Comparison of ENCODE assay signal across 26 cellular contexts in the genomic region with DNA sequence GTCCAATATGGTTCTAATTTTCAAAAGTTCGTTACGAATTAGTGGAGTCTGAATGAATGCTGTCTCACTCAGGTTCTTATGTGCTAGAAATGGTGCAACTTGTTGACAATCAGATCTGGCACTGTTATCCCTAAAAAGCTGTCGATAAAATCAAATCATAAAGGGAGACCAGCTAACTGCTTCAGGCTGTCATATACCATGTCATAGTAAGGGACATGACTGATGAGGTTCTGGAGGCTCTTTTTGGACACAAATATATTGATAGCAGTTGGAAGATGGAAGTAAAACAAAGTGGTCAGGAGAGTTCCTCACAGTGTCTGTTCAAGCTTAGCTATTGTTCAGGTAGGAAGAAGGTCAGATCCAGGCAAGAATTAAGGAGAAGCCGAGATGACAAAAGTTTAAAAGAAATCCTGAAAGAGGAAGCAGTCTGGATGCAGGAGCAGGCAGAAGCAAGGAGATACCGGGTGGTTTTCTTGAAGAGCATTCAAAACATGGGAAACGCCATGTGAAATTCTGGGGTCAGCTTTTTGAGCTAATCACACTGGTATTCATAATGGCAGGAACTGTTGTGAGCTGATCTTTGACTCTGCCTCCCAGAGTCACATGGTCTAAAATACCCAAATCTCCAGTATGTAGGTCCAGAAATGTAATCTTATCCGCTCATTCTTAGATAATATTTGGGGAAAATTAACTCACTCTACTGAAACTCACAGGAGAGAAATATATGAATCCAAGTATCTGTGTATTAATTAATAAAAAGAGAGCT. TPM values are rescaled to one million over a fixed set of nuclear protein-coding genes. Genes with fewer than 3 reads are reported as not detected.
DNase-seq lines count a peak whose midpoint lies in the region; FAIRE-seq and TF ChIP-seq lines count a peak whose summit lies in the region.
"Had no signal": no experiment of that assay in that cellular context is flagged by ENCODE, and none has a peak within 500 bp of the region (broad histone marks: within the 10 kb centered on the region; RNA-seq: fewer than 3 reads in every experiment).

No MANE protein-coding gene starts in this region.

- TF ChIP-seq POLR2A in endothelial cell of umbilical vein (IDR thresholded peaks at IDR 0.05; ENCODE audit: low read depth, low read length) = peak; percentile 18

- H3K27ac ChIP-seq in H9 (ENCODE audit: insufficient read length, low read depth, low read length) = no peak overlapping the region
- no peak overlapping the region for H3K27ac ChIP-seq in OCI-LY3 (ENCODE audit: low read length)
- H3K27ac ChIP-seq in endothelial cell of umbilical vein (ENCODE audit: insufficient read depth, low read depth, low read length) = peak overlapping the region; percentile 93
- H3K27ac ChIP-seq in neuronal stem cell (replicated peaks; ENCODE audit: low read length) = no peak overlapping the region
- H3K27ac ChIP-seq: A549; BLaER1 treated with 17β-estradiol and CSF1 and Interleukin-3, amounts not matched to agents 10 nM and 100 nM; GM23248; KMS-11; RWPE1 had no signal

- H2BK15ac ChIP-seq in H9 (ENCODE audit: low read depth, low read length) (no peak overlapping the region), neuronal stem cell (ENCODE audit: low read length) (no peak overlapping the region)

- peak; percentile 44 for FAIRE-seq in endothelial cell of umbilical vein (lab: Jason Lieb, UNC)
- FAIRE-seq: A549, D721Med, GM18507 had no signal

- H2AFZ ChIP-seq in H9 (ENCODE audit: low read length) (peak overlapping the region; percentile 68), OCI-LY3 (ENCODE audit: low read depth, low read length) (peak overlapping the region; percentile 33), endothelial cell of umbilical vein (ENCODE audit: low read depth, low read length) (peak overlapping the region; percentile 59), neuronal stem cell (ENCODE audit: low read length) (peak overlapping the region; percentile 43)
- H2AFZ ChIP-seq: GM23248 had no signal

- H3K4me1 ChIP-seq in H9 (ENCODE audit: insufficient read depth, low read length) (peaks cover 5% of the 10 kb centered on the region; the same call in 1 of the 2 replicates), OCI-LY3 (ENCODE audit: low read length) (no peaks in the 10 kb centered on the region), endothelial cell of umbilical vein (ENCODE audit: control insufficient read depth, extremely low read depth, insufficient read depth, low read length) (peaks cover 56% of the 10 kb centered on the region), neuronal stem cell (ENCODE audit: control insufficient read depth in 2 of 2, insufficient read depth in 1 of 2, low read depth in 1 of 2, low read length in 2 of 2) (peaks cover 0 to 2% of the 10 kb centered on the region in 2 donors), HAP-1 (peaks cover 6% of the 10 kb centered on the region)
- H3K4me1 ChIP-seq: BLaER1 treated with 17β-estradiol and CSF1 and Interleukin-3, amounts not matched to agents 10 nM and 100 nM had no signal

- peaks cover 0 to 3% (median 0%) of the 10 kb centered on the region in 3 experiments; a peak in 2 of 7 replicates for H3K36me3 Mint-ChIP-seq in H9 (ENCODE audit: insufficient read depth in 1 of 3, low read depth in 3 of 3)

- H3K79me2 ChIP-seq in H9 (ENCODE audit: insufficient read depth, low read length) = no peaks in the 10 kb centered on the region
- H3K79me2 ChIP-seq in OCI-LY3 (ENCODE audit: low read length) = no peaks in the 10 kb centered on the region
- no peaks in the 10 kb centered on the region for H3K79me2 ChIP-seq in endothelial cell of umbilical vein (ENCODE audit: control insufficient read depth, insufficient read depth, low read length)

- no peaks in the 10 kb centered on the region for H3K23me2 ChIP-seq in H9 (ENCODE audit: insufficient read length, low read depth, low read length, poor library complexity, severe bottlenecking)

- H3K27me3 ChIP-seq in H9 (ENCODE audit: insufficient read depth, low read length) (no peaks in the 10 kb centered on the region), OCI-LY3 (ENCODE audit: low read depth, low read length) (no peaks in the 10 kb centered on the region), endothelial cell of umbilical vein (ENCODE audit: control insufficient read depth in 2 of 2, insufficient read depth in 2 of 2, low read length in 2 of 2) (no peaks in the 10 kb centered on the region), neuronal stem cell (ENCODE audit: control insufficient read depth in 3 of 3, insufficient read depth in 3 of 3, low read depth in 1 of 3, low read length in 3 of 3) (no peaks in the 10 kb centered on the region), HAP-1 (ENCODE audit: low read depth) (no peaks in the 10 kb centered on the region)
- H3K27me3 ChIP-seq: BLaER1 treated with 17β-estradiol and CSF1 and Interleukin-3, amounts not matched to agents 10 nM and 100 nM had no signal

- H2BK120ac ChIP-seq in H9 (ENCODE audit: low read depth, low read length, poor library complexity, severe bottlenecking) (no peak overlapping the region), neuronal stem cell (ENCODE audit: low read depth, low read length) (no peak overlapping the region)

- peaks cover 0 to 4% of the 10 kb centered on the region in 2 experiments; a peak in 3 of 5 replicates for H3K9me3 Mint-ChIP-seq in H9
- H3K9me3 Mint-ChIP-seq: CD4-positive, alpha-beta T cell had no signal

- H3K9ac ChIP-seq in H9 (ENCODE audit: extremely low read depth, insufficient read length, low read length) (no peak overlapping the region), OCI-LY3 (ENCODE audit: low read length) (no peak overlapping the region), endothelial cell of umbilical vein (replicated peaks; ENCODE audit: extremely low read depth, insufficient read depth, low read length) (peak overlapping the region; percentile 67), neuronal stem cell (ENCODE audit: low read depth, low read length, poor library complexity) (no peak overlapping the region)
- H3K9ac ChIP-seq: BLaER1 treated with 17β-estradiol and CSF1 and Interleukin-3, amounts not matched to agents 10 nM and 100 nM; GM23248; KMS-11 had no signal

- TF ChIP-seq CTCF in H9 (conservative IDR thresholded peaks at IDR 0.05) (no peak), OCI-LY3 (IDR thresholded peaks at IDR 0.05; ENCODE audit: low read depth, low read length) (no peak), endothelial cell of umbilical vein (IDR thresholded peaks at IDR 0.05; ENCODE audit: extremely low read depth in 1 of 2, insufficient read depth in 1 of 2, low read depth in 1 of 2, low read length in 2 of 2) (no peak)

- H3K18ac ChIP-seq in H9 (ENCODE audit: insufficient read length, low read depth, low read length) = no peak overlapping the region
- no peak overlapping the region for H3K18ac ChIP-seq in neuronal stem cell (ENCODE audit: low read length)

- WGBS in H9 (ENCODE audit: extremely low coverage, insufficient read length, low lambda C conversion rate) = no CpG with 5 or more reads among the region's 7 CpGs
- WGBS in neuronal stem cell (ENCODE audit: extremely low coverage in 2 of 2, insufficient read length in 2 of 2, insufficient replicate concordance in 1 of 2), 2 donors = no CpG with 5 or more reads among the region's 7 CpGs

- no peak overlapping the region for H3K4ac ChIP-seq in H9 (ENCODE audit: low read depth, low read length)
- no peak overlapping the region for H3K4ac ChIP-seq in neuronal stem cell (ENCODE audit: low read length)

- CTCF ChIA-PET in endothelial cell of umbilical vein (lab: Charles Lee) = interaction anchor here (1.4 to 4.3 kb wide), 6 partner anchors 9 to 306 kb away, joined by 3 to 19 read pairs (median 14); a partner anchor contains a TSS

- no peak overlapping the region for H2BK20ac ChIP-seq in H9 (ENCODE audit: low read depth, low read length, poor library complexity, severe bottlenecking)

- H3K27ac Mint-ChIP-seq in H9 = no peak overlapping the region
- H3K27ac Mint-ChIP-seq: CD4-positive, alpha-beta T cell had no signal

- H3K4me1 Mint-ChIP-seq in H9 = peaks cover 13 to 15% of the 10 kb centered on the region in 2 experiments

- H3K4me3 ChIP-seq in OCI-LY3 (ENCODE audit: low read length) (no peak overlapping the region), endothelial cell of umbilical vein (replicated peaks in 1 of 3; ENCODE audit: insufficient read depth in 1 of 3, low read depth in 1 of 3, low read length in 3 of 3) (no peak overlapping the region), neuronal stem cell (ENCODE audit: low read length in 2 of 2) (no peak overlapping the region), HAP-1 (no peak overlapping the region)
- H3K4me3 ChIP-seq: A549; BLaER1 treated with 17β-estradiol and CSF1 and Interleukin-3, amounts not matched to agents 10 nM and 100 nM; GM23248 had no signal

- no peak overlapping the region for H3K23ac ChIP-seq in H9 (ENCODE audit: insufficient read length, low read depth, low read length)
- no peak overlapping the region for H3K23ac ChIP-seq in neuronal stem cell (ENCODE audit: low read depth, low read length, poor library complexity)

- dilution Hi-C loops in endothelial cell of umbilical vein (cut with MboI; ENCODE audit: extremely low pct_ligation_motif_present, low sequenced_read_pairs) = no loop called here

- H4K20me1 ChIP-seq in H9 (ENCODE audit: control insufficient read depth, insufficient read depth, insufficient read length) = no peaks in the 10 kb centered on the region
- H4K20me1 ChIP-seq in OCI-LY3 (ENCODE audit: insufficient read depth, low read length) = no peaks in the 10 kb centered on the region
- H4K20me1 ChIP-seq in endothelial cell of umbilical vein (replicated peaks; ENCODE audit: control insufficient read depth, extremely low read depth, insufficient read depth, low read length) = no peaks in the 10 kb centered on the region
- H4K20me1 ChIP-seq: BLaER1 treated with 17β-estradiol and CSF1 and Interleukin-3, amounts not matched to agents 10 nM and 100 nM had no signal

- no peak overlapping the region for H4K91ac ChIP-seq in H9 (ENCODE audit: insufficient read length, low read depth, low read length)
- H4K91ac ChIP-seq in neuronal stem cell (ENCODE audit: low read depth, low read length, poor library complexity) = no peak overlapping the region

- no peaks in the 10 kb centered on the region for H3K9me1 ChIP-seq in endothelial cell of umbilical vein (replicated peaks; ENCODE audit: control insufficient read depth, extremely low read depth, insufficient read depth, low read length)

- BruUV-seq in endothelial cell of umbilical vein (replicated peaks; lab: Mats Ljungman, UMichigan) = TSS peak; percentile 63

- no peak overlapping the region for H3K56ac ChIP-seq in H9 (ENCODE audit: insufficient read length, low read depth, low read length)

- no peaks in the 10 kb centered on the region; the same call in 1 of the 2 replicates for H3K27me3 Mint-ChIP-seq in H9 (ENCODE audit: low read depth)

- no peak overlapping the region for H4K5ac ChIP-seq in H9 (ENCODE audit: insufficient read length, low read depth, low read length)

- no peak overlapping the region for H2BK5ac ChIP-seq in H9 (ENCODE audit: insufficient read length, low read length)
- H2BK5ac ChIP-seq in neuronal stem cell (ENCODE audit: low read length) = no peak overlapping the region

- H2BK12ac ChIP-seq in H9 (ENCODE audit: insufficient read length, low read depth, low read length) (no peak overlapping the region), neuronal stem cell (ENCODE audit: low read length) (no peak overlapping the region)

- no peak overlapping the region for H3K4me3 Mint-ChIP-seq in H9
- H3K4me3 Mint-ChIP-seq: CD4-positive, alpha-beta T cell had no signal

- in situ Hi-C loops in HAP-1 (cut with MboI; ENCODE audit: low sequenced_read_pairs) = no loop called here

- no peak overlapping the region for H3K14ac ChIP-seq in H9 (ENCODE audit: insufficient read depth, low read length)
- H3K14ac ChIP-seq in neuronal stem cell (ENCODE audit: low read length) = no peak overlapping the region

- DNase-seq in H9 (no peak), endothelial cell of umbilical vein (ENCODE audit: low read depth, low spot score) (peak; percentile 96), neuronal stem cell (ENCODE audit: low spot score) (no peak), GM03348 (ENCODE audit: low spot score) (no peak), nucleus accumbens (lab: John Stamatoyannopoulos, UW) (no peak), HAP-1 (ENCODE audit: low spot score in 2 of 2) (no peak)
- DNase-seq: AML-193; CD4-positive, alpha-beta T cell; GM23248; MM.1S; NCI-H1417; NCI-H1694; NCI-H2029 treated with DMSO at 0.1 percent for 48 hours; NCI-H2227 treated with DMSO at 0.1 percent for 48 hours; NCI-H510A; NCI-H69; SHP77 had no signal

- H3K9me3 ChIP-seq in H9 (ENCODE audit: control insufficient read depth, low read depth, low read length) (no peaks in the 10 kb centered on the region), OCI-LY3 (ENCODE audit: insufficient read depth, low read length) (no peaks in the 10 kb centered on the region), endothelial cell of umbilical vein (replicated peaks; ENCODE audit: control insufficient read depth, insufficient read depth, low read length) (no peaks in the 10 kb centered on the region), neuronal stem cell (replicated peaks in 1 of 2; ENCODE audit: control insufficient read depth in 2 of 2, insufficient read depth in 1 of 2, low read depth in 1 of 2, low read length in 2 of 2) (no peaks in the 10 kb centered on the region), HAP-1 (no peaks in the 10 kb centered on the region)

- no peak overlapping the region for H3K4me2 ChIP-seq in H9 (ENCODE audit: insufficient read depth, insufficient read length, low read length)
- no peak overlapping the region for H3K4me2 ChIP-seq in OCI-LY3 (ENCODE audit: low read length)
- H3K4me2 ChIP-seq in endothelial cell of umbilical vein (ENCODE audit: insufficient read depth, low read length) = peak overlapping the region; percentile 24
- H3K4me2 ChIP-seq in neuronal stem cell (ENCODE audit: insufficient read depth, low read length, poor library complexity, severe bottlenecking) = no peak overlapping the region
- H3K4me2 ChIP-seq: A549; BLaER1 treated with 17β-estradiol and CSF1 and Interleukin-3, amounts not matched to agents 10 nM and 100 nM; KMS-11 had no signal

- no peak overlapping the region for H2AK5ac ChIP-seq in H9 (ENCODE audit: insufficient read length, low read length)
- H2AK5ac ChIP-seq in neuronal stem cell (ENCODE audit: low read depth, low read length) = no peak overlapping the region

- no peaks in the 10 kb centered on the region for H3K79me1 ChIP-seq in H9 (ENCODE audit: insufficient read depth, low read depth, low read length, poor library complexity, severe bottlenecking)
- no peaks in the 10 kb centered on the region for H3K79me1 ChIP-seq in neuronal stem cell (ENCODE audit: low read depth, low read length)

- H3T11ph ChIP-seq in H9 (ENCODE audit: low read length) = no peak overlapping the region

- H4K8ac ChIP-seq in H9 (replicated peaks; ENCODE audit: insufficient read length, low read depth, low read length) (no peak overlapping the region), neuronal stem cell (ENCODE audit: low read depth, low read length) (no peak overlapping the region)

- POLR2A ChIA-PET in endothelial cell of umbilical vein (lab: Charles Lee) = interaction anchor here (1.0 to 3.6 kb wide), 9 partner anchors 9 to 306 kb away, joined by 3 to 43 read pairs (median 4); a partner anchor contains a TSS

- H3K36me3 ChIP-seq in OCI-LY3 (replicated peaks; ENCODE audit: low read depth, low read length) (no peaks in the 10 kb centered on the region), endothelial cell of umbilical vein (ENCODE audit: control insufficient read depth in 2 of 2, extremely low read depth in 1 of 2, insufficient read depth in 2 of 2, low read length in 2 of 2) (no peaks in the 10 kb centered on the region), neuronal stem cell (replicated peaks in 1 of 2; ENCODE audit: control insufficient read depth in 2 of 2, insufficient read depth in 2 of 2, low read length in 2 of 2) (no peaks in the 10 kb centered on the region), HAP-1 (replicated peaks) (no peaks in the 10 kb centered on the region)
- H3K36me3 ChIP-seq: BLaER1 treated with 17β-estradiol and CSF1 and Interleukin-3, amounts not matched to agents 10 nM and 100 nM had no signal

- intact Hi-C loops in endothelial cell of umbilical vein (cut with micrococcal nuclease) = loop anchor here (1.0 kb wide), 1 partner anchor 120 kb away; no protein-coding TSS in a partner anchor

RNA-seq across cellular contexts. Expression of a gene that starts 9.4 kb away (rescaled TPM):
- total RNA-seq in H9 (2021) (not detected in 2 replicates), endothelial cell of umbilical vein (171 and 202 TPM in 2 replicates)
- 210 and 260 TPM in 2 replicates for polyA plus RNA-seq in endothelial cell of umbilical vein
- polyA plus RNA-seq in endothelial cell of umbilical vein (2011; cell fraction: cytosol; rRNA removed) = 295 and 361 TPM in 2 replicates
- polyA plus RNA-seq in endothelial cell of umbilical vein (2011; cell fraction: nucleus; rRNA removed) = 236 and 302 TPM in 2 replicates
- polyA plus RNA-seq in endothelial cell of umbilical vein (2012) = 209 and 239 TPM in 2 replicates
- 336 and 384 TPM in 2 replicates for polyA minus RNA-seq in endothelial cell of umbilical vein
- polyA minus RNA-seq in endothelial cell of umbilical vein (2011; cell fraction: cytosol; rRNA and poly(A)+ RNA removed) = not detected
- polyA minus RNA-seq in endothelial cell of umbilical vein (2011; cell fraction: nucleus; rRNA and poly(A)+ RNA removed) = 217 and 316 TPM in 2 replicates
- polyA plus RNA-seq in neuronal stem cell (2013, experiment 1 of 2) = not detected
- not detected for polyA plus RNA-seq in neuronal stem cell (2013, experiment 2 of 2)
- total RNA-seq: HT1080, SK-MEL-5 had no signal

Comparison
In these comparisons a context has a peak if more than half of its experiments do, and no peak if none do; other contexts are left out.
1. RNA of a gene that starts 9.4 kb away (total RNA-seq): 171 to 202 TPM in endothelial cell of umbilical vein; not detected in H9; every median in the first group is over 100 times any median in the second.
2. Peak in every context shown above with its lines, with median percentiles within 50 percentile points of each other: H2AFZ ChIP-seq.